In genomic region chr3:53949541-53949940, GRCh38 we compare ENCODE assay signal across 24 cellular contexts. TPM values are rescaled to one million over a fixed set of nuclear protein-coding genes. Genes with fewer than 3 reads are reported as not detected.
DNase-seq lines count a peak whose midpoint lies in the region; TF ChIP-seq lines count a peak whose summit lies in the region.
"Had no signal": no experiment of that assay in that cellular context is flagged by ENCODE, and none has a peak within 500 bp of the region (broad histone marks: within the 10 kb centered on the region; RNA-seq: fewer than 3 reads in every experiment).

No MANE protein-coding gene starts in this region.

- H3K27me3 Mint-ChIP-seq in CD14-positive monocyte (ENCODE audit: low read depth in 3 of 3) = peaks cover 1 to 11% (median 2%) of the 10 kb centered on the region in 3 donors
- H3K27me3 Mint-ChIP-seq: CD4-positive, CD25-positive, alpha-beta regulatory T cell had no signal

- H3K4me1 ChIP-seq in SK-N-SH (ENCODE audit: control insufficient read depth in 1 of 2, insufficient read depth in 2 of 2, low read depth in 1 of 2, low read length in 1 of 2) (no peaks in the 10 kb centered on the region), ascending aorta (no peaks in the 10 kb centered on the region)
- H3K4me1 ChIP-seq: prostate gland had no signal

- no peak overlapping the region for H3K9ac ChIP-seq in SK-N-SH

- no peaks in the 10 kb centered on the region for H3K79me2 ChIP-seq in SK-N-SH (ENCODE audit: insufficient read depth)

- H3K4me2 ChIP-seq in SK-N-SH = no peak overlapping the region

- no peak overlapping the region for H3K4me3 Mint-ChIP-seq in CD14-positive monocyte
- H3K4me3 Mint-ChIP-seq: activated naive CD4-positive, alpha-beta T cell treated with anti-CD3 and anti-CD28 coated beads, Interleukin-2, amount 10 ng/mL, durations not matched to agents 7 days and 5 days; activated T-cell treated with anti-CD3 and anti-CD28 coated beads, Interleukin-2, amount 50 U/mL, for 4 hours; CD4-positive, CD25-positive, alpha-beta regulatory T cell; central memory CD8-positive, alpha-beta T cell; stimulated activated naive B cell treated with anti-CD40 and anti-IgM and Interleukin-4, amounts not matched to agents 10 μg/mL and 1 μg/mL and 100 μg/mL, for 72 hours had no signal

- no peaks in the 10 kb centered on the region for H3K36me3 ChIP-seq in SK-N-SH (replicated peaks in 1 of 2; ENCODE audit: control insufficient read depth in 1 of 2, insufficient read depth in 2 of 2, low read length in 1 of 2)
- no peaks in the 10 kb centered on the region for H3K36me3 ChIP-seq in ascending aorta
- H3K36me3 ChIP-seq: prostate gland had no signal

- TF ChIP-seq EP300 in SK-N-SH (IDR thresholded peaks at IDR 0.05; ENCODE audit: borderline replicate concordance in 1 of 2, low read depth in 1 of 2, low read length in 1 of 2) = 0 out of 4 replicates have a peak, but pooled peaks of 1 of the 2 experiments have one; percentile 8

- no peak overlapping the region for H2AFZ ChIP-seq in SK-N-SH (ENCODE audit: low read depth)

- peaks cover 9 to 27% (median 23%) of the 10 kb centered on the region in 7 donors for H3K9me3 Mint-ChIP-seq in CD14-positive monocyte

- H4K20me1 ChIP-seq in SK-N-SH (ENCODE audit: insufficient read depth) = no peaks in the 10 kb centered on the region

- H3K4me3 ChIP-seq in SK-N-SH (ENCODE audit: low read depth in 2 of 2, low read length in 1 of 2) = no peak overlapping the region
- H3K4me3 ChIP-seq in ascending aorta = no peak overlapping the region
- H3K4me3 ChIP-seq: GM12878, lung, prostate gland had no signal

- no peak overlapping the region for H3K27ac ChIP-seq in SK-N-SH (ENCODE audit: low read depth in 2 of 2, low read length in 1 of 2)
- H3K27ac ChIP-seq in ascending aorta = no peak overlapping the region
- H3K27ac ChIP-seq: prostate gland had no signal

- H3K4me1 Mint-ChIP-seq in CD14-positive monocyte = no peaks in the 10 kb centered on the region
- H3K4me1 Mint-ChIP-seq: activated naive CD4-positive, alpha-beta T cell treated with anti-CD3 and anti-CD28 coated beads, Interleukin-2, amount 10 ng/mL, durations not matched to agents 7 days and 5 days; CD4-positive, CD25-positive, alpha-beta regulatory T cell; central memory CD8-positive, alpha-beta T cell; stimulated activated naive B cell treated with anti-CD40 and anti-IgM and Interleukin-4, amounts not matched to agents 10 μg/mL and 1 μg/mL and 100 μg/mL, for 72 hours had no signal

- TF ChIP-seq RAD21 in SK-N-SH (IDR thresholded peaks at IDR 0.05; ENCODE audit: low read length) = no peak

- H3K27me3 ChIP-seq in SK-N-SH (ENCODE audit: insufficient read depth) = no peaks in the 10 kb centered on the region
- no peaks in the 10 kb centered on the region for H3K27me3 ChIP-seq in ascending aorta

- H3F3A ChIP-seq in SK-N-SH (replicated peaks; ENCODE audit: insufficient read depth) = no peaks in the 10 kb centered on the region

- DNase-seq in COLO668 (lab: John Stamatoyannopoulos, UW; ENCODE audit: unreplicated experiment) (peak; percentile 68), NCI-H1105 treated with DMSO at 0.1 percent for 48 hours (lab: John Stamatoyannopoulos, UW) (peak; percentile 60), NCI-H446 (lab: John Stamatoyannopoulos, UW) (peak; percentile 15 to 25), SK-N-SH (peak; percentile 25), foreskin melanocyte (no peak), NCI-H1436 (lab: John Stamatoyannopoulos, UW) (no peak), CD14-positive monocyte (ENCODE audit: low spot score) (no peak), ascending aorta (ENCODE audit: low spot score in 2 of 2) (no peak)
- DNase-seq: activated CD8-positive, alpha-beta memory T cell treated with anti-CD3 and anti-CD28 coated beads for 24 hours; activated naive CD4-positive, alpha-beta T cell treated with anti-CD3 and anti-CD28 coated beads, Interleukin-2, amount 10 ng/mL, durations not matched to agents 7 days and 5 days; activated T-cell treated with anti-CD3 and anti-CD28 coated beads, Interleukin-2, amount 50 U/mL, for 4 hours; anterior cingulate cortex; CD4-positive, CD25-positive, alpha-beta regulatory T cell; erythroblast; Karpas-422; NCI-H1048; NK-92 treated with Interleukin-12 subunit alpha and Interleukin-12 subunit beta, amount 100 ng/mL, for 24 hours; stimulated activated CD4-positive, alpha-beta T cell treated with anti-CD3 and anti-CD28 coated beads, Interleukin-2, amount 100 ng/mL, for 24 hours; stimulated activated naive B cell treated with anti-CD40 and anti-IgM and Interleukin-4, amounts not matched to agents 10 μg/mL and 1 μg/mL and 100 μg/mL, for 72 hours; T-helper 9 cell had no signal

- H3K36me3 Mint-ChIP-seq in CD14-positive monocyte = no peaks in the 10 kb centered on the region
- H3K36me3 Mint-ChIP-seq: activated naive CD4-positive, alpha-beta T cell treated with anti-CD3 and anti-CD28 coated beads, Interleukin-2, amount 10 ng/mL, durations not matched to agents 7 days and 5 days; CD4-positive, CD25-positive, alpha-beta regulatory T cell; stimulated activated naive B cell treated with anti-CD40 and anti-IgM and Interleukin-4, amounts not matched to agents 10 μg/mL and 1 μg/mL and 100 μg/mL, for 72 hours had no signal

- TF ChIP-seq CTCF in SK-N-SH (IDR thresholded peaks at IDR 0.05) (no peak), CD14-positive monocyte (IDR thresholded peaks at IDR 0.05) (no peak), ascending aorta (IDR thresholded peaks at IDR 0.05) (no peak)

- intact Hi-C loops in CD14-positive monocyte (cut with micrococcal nuclease) = no loop called here
- intact Hi-C loops in ascending aorta (cut with DNase I) = no loop called here

- WGBS in SK-N-SH (ENCODE audit: low lambda C conversion rate) = 0% methylated on average over 2 of the region's 2 CpGs

- CTCF ChIA-PET in SK-N-SH (lab: Yijun Ruan, JAX) = no interaction called here

- no peaks in the 10 kb centered on the region for H3K9me2 ChIP-seq in SK-N-SH

- POLR2A ChIA-PET in SK-N-SH (lab: Yijun Ruan, JAX) = no interaction called here

- H3K27ac Mint-ChIP-seq in CD14-positive monocyte = no peak overlapping the region
- H3K27ac Mint-ChIP-seq: activated naive CD4-positive, alpha-beta T cell treated with anti-CD3 and anti-CD28 coated beads, Interleukin-2, amount 10 ng/mL, durations not matched to agents 7 days and 5 days; CD4-positive, CD25-positive, alpha-beta regulatory T cell; stimulated activated naive B cell treated with anti-CD40 and anti-IgM and Interleukin-4, amounts not matched to agents 10 μg/mL and 1 μg/mL and 100 μg/mL, for 72 hours had no signal

- 0 out of 2 replicates have a peak, but pooled peaks cover 7% of the 10 kb centered on the region for H3K9me3 ChIP-seq in SK-N-SH
- peaks cover 0 to 16% of the 10 kb centered on the region in 2 donors for H3K9me3 ChIP-seq in ascending aorta
- H3K9me3 ChIP-seq: prostate gland had no signal

TF ChIP-seq in SK-N-SH, 30 proteins besides CTCF, POLR2A, EP300 and RAD21:
- TF ChIP-seq GATA2 (CRISPR knock-in tag; IDR thresholded peaks at IDR 0.05) = peak; percentile 44
- TF ChIP-seq FOSL2 (IDR thresholded peaks at IDR 0.05; ENCODE audit: borderline replicate concordance, low read depth) = no peak

RNA-seq across cellular contexts. Expression of gene SELENOK, which starts 57.9 kb away (rescaled TPM):
- polyA plus RNA-seq in SK-N-SH (2012; rRNA removed) (29.2 and 32.1 TPM in 2 replicates), CD14-positive monocyte (100 to 1,000 TPM in 1 of 2 donors, 10 to 100 TPM in 1; 96.4 to 117 TPM)
- 40.3 and 55.4 TPM in 2 replicates for polyA plus RNA-seq in SK-N-SH (2012; cell fraction: cytosol; rRNA removed)
- 10.2 and 16.8 TPM in 2 replicates for polyA plus RNA-seq in SK-N-SH (2012; cell fraction: nucleus; rRNA removed)
- 18.7 TPM for total RNA-seq in ascending aorta

Comparison
In these comparisons a context has a peak if more than half of its experiments do, and no peak if none do; other contexts are left out.
1. DNase-seq: peak in COLO668 (single experiment), NCI-H1105 treated with DMSO at 0.1 percent for 48 hours (single experiment), NCI-H446 (2 of 2) and SK-N-SH (single experiment); none in foreskin melanocyte (single experiment), NCI-H1436 (single experiment), CD14-positive monocyte (single experiment) and ascending aorta (0 of 2).